ENCODE assay signal across 1 cellular context in genomic region chr17:61466246-61466645, GRCh38.
TF ChIP-seq lines count a peak whose summit lies in the region.

No MANE protein-coding gene starts in this region.

TF ChIP-seq in HepG2, 621 proteins besides CTCF, POLR2A, EP300 and RAD21 (continued from another document):
- TF ChIP-seq TAF15 (IDR thresholded peaks at IDR 0.05; ENCODE audit: low read depth, low read length, poor library complexity, severe bottlenecking) (no peak), ASH2L (IDR thresholded peaks at IDR 0.05; ENCODE audit: insufficient read length, low read depth, low read length) (no peak), ARNT (IDR thresholded peaks at IDR 0.05) (no peak), BCLAF1 (IDR thresholded peaks at IDR 0.05) (no peak), HNF1B (CRISPR knock-in tag; IDR thresholded peaks at IDR 0.05) (no peak)
